Comparison of ENCODE assay signal across 17 cellular contexts in the genomic region with DNA sequence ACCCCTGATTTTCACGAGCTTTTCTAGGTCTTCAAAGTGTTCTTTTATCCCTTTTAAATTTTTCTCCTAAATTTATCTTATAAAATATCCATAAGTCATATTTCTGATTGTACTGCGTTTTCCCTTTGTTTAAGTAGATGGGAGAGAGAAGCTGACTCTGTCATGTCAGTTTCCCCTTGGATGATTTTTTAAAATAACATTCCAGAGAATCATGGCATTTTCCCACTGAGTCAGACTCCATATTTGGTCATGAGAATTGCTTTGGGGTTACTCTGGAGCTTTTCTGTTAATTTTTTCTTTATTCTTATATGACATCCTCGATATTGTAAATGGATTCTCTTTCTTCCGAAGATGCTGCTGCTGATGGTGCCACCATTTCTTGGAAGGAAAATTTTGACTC. TPM values are rescaled to one million over a fixed set of nuclear protein-coding genes. Genes with fewer than 3 reads are reported as not detected.
DNase-seq lines count a peak whose midpoint lies in the region; ATAC-seq and TF ChIP-seq lines count a peak whose summit lies in the region.
"Had no signal": no experiment of that assay in that cellular context is flagged by ENCODE, and none has a peak within 500 bp of the region (broad histone marks: within the 10 kb centered on the region; RNA-seq: fewer than 3 reads in every experiment).

No MANE protein-coding gene starts in this region.

- H3K4me1 ChIP-seq in mesenchymal stem cell (ENCODE audit: control insufficient read depth, insufficient read depth, low read depth, low read length) = peaks cover 9% of the 10 kb centered on the region
- H3K4me1 ChIP-seq: BE2C, esophagus muscularis mucosa, psoas muscle had no signal

- H2AFZ ChIP-seq in mesenchymal stem cell (ENCODE audit: low read depth, low read length) = no peak overlapping the region

- H3K27me3 ChIP-seq in AG04450 (ENCODE audit: control insufficient read depth, insufficient read depth, low read length) = no peaks in the 10 kb centered on the region
- no peaks in the 10 kb centered on the region for H3K27me3 ChIP-seq in mesenchymal stem cell (ENCODE audit: control insufficient read depth in 1 of 2, insufficient read depth in 1 of 2, low read length in 2 of 2)
- H3K27me3 ChIP-seq in CD4-positive, alpha-beta T cell (ENCODE audit: control insufficient read depth, insufficient read depth, low read length) = peaks cover 18% of the 10 kb centered on the region
- H3K27me3 ChIP-seq: BE2C, esophagus muscularis mucosa had no signal

- H3K36me3 ChIP-seq in mesenchymal stem cell (ENCODE audit: control insufficient read depth in 1 of 2, insufficient read depth in 2 of 2, low read depth in 1 of 2, low read length in 2 of 2) = no peaks in the 10 kb centered on the region
- H3K36me3 ChIP-seq: BE2C had no signal

- H2BK5ac ChIP-seq in mesenchymal stem cell (ENCODE audit: low read depth, low read length, poor library complexity, severe bottlenecking) = no peak overlapping the region

- H3K27ac ChIP-seq in AG04450 (ENCODE audit: low read depth, low read length) = no peak overlapping the region
- H3K27ac ChIP-seq in mesenchymal stem cell (ENCODE audit: low read length, poor library complexity, severe bottlenecking) = peak overlapping the region; percentile 93
- no peak overlapping the region for H3K27ac ChIP-seq in CD4-positive, alpha-beta T cell (ENCODE audit: low read depth, low read length)
- H3K27ac ChIP-seq: esophagus muscularis mucosa, psoas muscle had no signal

- H3K27me3 Mint-ChIP-seq in CD4-positive, alpha-beta T cell = peaks cover 41% of the 10 kb centered on the region

- ATAC-seq in left lobe of liver = no peak
- ATAC-seq in CD4-positive, alpha-beta T cell (ENCODE audit: poor library complexity) = no peak

- H3K14ac ChIP-seq in mesenchymal stem cell (ENCODE audit: low read length in 2 of 2) = no peak overlapping the region

- H3K79me1 ChIP-seq in mesenchymal stem cell (replicated peaks; ENCODE audit: low read length, poor library complexity, severe bottlenecking) = peaks cover 4% of the 10 kb centered on the region

- H3K27ac Mint-ChIP-seq in CD4-positive, alpha-beta T cell = no peak overlapping the region
- H3K27ac Mint-ChIP-seq: immature natural killer cell had no signal

- H3K4ac ChIP-seq in mesenchymal stem cell (ENCODE audit: low read depth in 1 of 2, low read length in 2 of 2) = no peak overlapping the region

- H4K8ac ChIP-seq in mesenchymal stem cell (ENCODE audit: low read length) = no peak overlapping the region

- DNase-seq in AG04450 (ENCODE audit: low read depth, low spot score) (peak; percentile 45), M059J (ENCODE audit: low read depth) (peak; percentile 82), dermis microvascular lymphatic vessel endothelial cell (ENCODE audit: low read depth in 2 of 2) (peak; percentile 26 to 60), mesenchymal stem cell (peak; percentile 52), left lobe of liver (ENCODE audit: low spot score) (no peak), NCI-H2081 (lab: John Stamatoyannopoulos, UW) (no peak)
- DNase-seq in CD4-positive, alpha-beta T cell = no peak
- no peak for DNase-seq in stimulated activated CD4-positive, alpha-beta T cell treated with anti-CD3 and anti-CD28 coated beads, Interleukin-2, amount 100 ng/mL, for 24 hours
- DNase-seq: activated gamma-delta T cell treated with Interleukin-2 at 50 U/mL for 16 hours; BE2C; immature natural killer cell; Kasumi-1; NCI-H2081 treated with DMSO at 0.1 percent for 48 hours; psoas muscle; Right ventricle myocardium superior; stimulated activated CD4-positive, alpha-beta T cell treated with anti-CD3 and anti-CD28 coated beads, Interleukin-2, amount 100 ng/mL, for 48 hours had no signal

- POLR2A ChIA-PET in AG04450 (lab: Yijun Ruan, JAX) = no interaction called here
- POLR2A ChIA-PET in CD4-positive, alpha-beta T cell (lab: Charles Lee) = no interaction called here

- H2BK15ac ChIP-seq in mesenchymal stem cell (ENCODE audit: low read depth, poor library complexity, severe bottlenecking) = no peak overlapping the region

- no peak overlapping the region for H2AK5ac ChIP-seq in mesenchymal stem cell (ENCODE audit: low read length, severe bottlenecking)

- no peak overlapping the region for H3K18ac ChIP-seq in mesenchymal stem cell (ENCODE audit: low read depth in 1 of 2, low read length in 2 of 2)

- CTCF ChIA-PET in AG04450 (lab: Charles Lee) = interaction anchor here (0.6 to 3.1 kb wide), 8 partner anchors 11 to 267 kb away, joined by 3 to 22 read pairs (median 4); no protein-coding TSS in a partner anchor
- CTCF ChIA-PET in CD4-positive, alpha-beta T cell (lab: Charles Lee) = interaction anchor here (1.5 kb wide), 1 partner anchor 13 kb away, joined by 7 read pairs; no protein-coding TSS in a partner anchor

- no peak overlapping the region for H3K4me2 ChIP-seq in mesenchymal stem cell (ENCODE audit: low read length, poor library complexity, severe bottlenecking)

- WGBS in mesenchymal stem cell = 73% methylated on average over 1 of the region's 4 CpGs

- intact Hi-C loops in CD4-positive, alpha-beta T cell (cut with DNase I, micrococcal nuclease) = no loop called here

- H3K4me3 ChIP-seq in AG04450 (ENCODE audit: low read depth, low read length) (no peak overlapping the region), mesenchymal stem cell (ENCODE audit: insufficient read depth in 1 of 2, low read depth in 1 of 2, low read length in 2 of 2) (no peak overlapping the region)
- H3K4me3 ChIP-seq: esophagus muscularis mucosa, psoas muscle had no signal

- H3K9me3 ChIP-seq in AG04450 (ENCODE audit: control insufficient read depth, insufficient read depth, low read length) (no peaks in the 10 kb centered on the region), mesenchymal stem cell (ENCODE audit: control insufficient read depth, low read length) (no peaks in the 10 kb centered on the region)
- H3K9me3 ChIP-seq in CD4-positive, alpha-beta T cell (ENCODE audit: control insufficient read depth, low read length) = no peaks in the 10 kb centered on the region
- H3K9me3 ChIP-seq: BE2C, esophagus muscularis mucosa, psoas muscle had no signal

- no peak overlapping the region for H4K91ac ChIP-seq in mesenchymal stem cell (ENCODE audit: low read length)

- no peak overlapping the region for H2BK12ac ChIP-seq in mesenchymal stem cell (ENCODE audit: low read length in 2 of 2)

- H3K36me3 Mint-ChIP-seq in CD4-positive, alpha-beta T cell (ENCODE audit: low read depth) = no peaks in the 10 kb centered on the region
- H3K36me3 Mint-ChIP-seq: immature natural killer cell had no signal

- H2BK120ac ChIP-seq in mesenchymal stem cell (ENCODE audit: low read depth, low read length) = no peak overlapping the region

- H3K4me1 Mint-ChIP-seq in CD4-positive, alpha-beta T cell (ENCODE audit: low read depth) = no peaks in the 10 kb centered on the region
- H3K4me1 Mint-ChIP-seq: immature natural killer cell had no signal

- no peak overlapping the region for H3K4me3 Mint-ChIP-seq in CD4-positive, alpha-beta T cell
- H3K4me3 Mint-ChIP-seq: immature natural killer cell had no signal

- no peak for TF ChIP-seq CTCF in AG04450 (IDR thresholded peaks at IDR 0.05; ENCODE audit: low read depth, low read length)
- TF ChIP-seq CTCF in CD4-positive, alpha-beta T cell (IDR thresholded peaks at IDR 0.05) = no peak

- H3K23ac ChIP-seq in mesenchymal stem cell (ENCODE audit: low read length in 2 of 2) = no peak overlapping the region

- H3K9ac ChIP-seq in mesenchymal stem cell (ENCODE audit: low read length) = no peak overlapping the region

- H3K9me3 Mint-ChIP-seq in CD4-positive, alpha-beta T cell = no peaks in the 10 kb centered on the region
- H3K9me3 Mint-ChIP-seq: immature natural killer cell had no signal

RNA-seq across cellular contexts. Expression of a gene that starts 28.6 kb away (rescaled TPM):
- polyA plus RNA-seq in AG04450 (2011; rRNA removed) = 25.3 and 27.9 TPM in 2 replicates
- polyA minus RNA-seq in AG04450 (2011; rRNA and poly(A)+ RNA removed) = 27.6 and 34.0 TPM in 2 replicates
- total RNA-seq in M059J (2014; rRNA removed; shearing (Covaris generic)) = 36.9 and 43.9 TPM in 2 replicates
- 22.0 and 25.7 TPM in 2 replicates for total RNA-seq in dermis microvascular lymphatic vessel endothelial cell
- 10.5 TPM for polyA plus RNA-seq in mesenchymal stem cell (2013, experiment 1 of 2)
- 10.9 TPM for polyA plus RNA-seq in mesenchymal stem cell (2013, experiment 2 of 2)
- 20.8 TPM for total RNA-seq in left lobe of liver
- total RNA-seq in CD4-positive, alpha-beta T cell = 10 to 100 TPM; 19.5 to 19.7 TPM

Comparison
In these comparisons a context has a peak if more than half of its experiments do, and no peak if none do; other contexts are left out.
1. DNase-seq: peak in AG04450 (single experiment), M059J (single experiment), dermis microvascular lymphatic vessel endothelial cell (2 of 2) and mesenchymal stem cell (single experiment); none in left lobe of liver (single experiment), CD4-positive, alpha-beta T cell (0 of 10), stimulated activated CD4-positive, alpha-beta T cell treated with anti-CD3 and anti-CD28 coated beads, Interleukin-2, amount 100 ng/mL, for 24 hours (0 of 2) and NCI-H2081 (0 of 2).